Comparison of ENCODE assay signal across 8 cellular contexts in the genomic region with DNA sequence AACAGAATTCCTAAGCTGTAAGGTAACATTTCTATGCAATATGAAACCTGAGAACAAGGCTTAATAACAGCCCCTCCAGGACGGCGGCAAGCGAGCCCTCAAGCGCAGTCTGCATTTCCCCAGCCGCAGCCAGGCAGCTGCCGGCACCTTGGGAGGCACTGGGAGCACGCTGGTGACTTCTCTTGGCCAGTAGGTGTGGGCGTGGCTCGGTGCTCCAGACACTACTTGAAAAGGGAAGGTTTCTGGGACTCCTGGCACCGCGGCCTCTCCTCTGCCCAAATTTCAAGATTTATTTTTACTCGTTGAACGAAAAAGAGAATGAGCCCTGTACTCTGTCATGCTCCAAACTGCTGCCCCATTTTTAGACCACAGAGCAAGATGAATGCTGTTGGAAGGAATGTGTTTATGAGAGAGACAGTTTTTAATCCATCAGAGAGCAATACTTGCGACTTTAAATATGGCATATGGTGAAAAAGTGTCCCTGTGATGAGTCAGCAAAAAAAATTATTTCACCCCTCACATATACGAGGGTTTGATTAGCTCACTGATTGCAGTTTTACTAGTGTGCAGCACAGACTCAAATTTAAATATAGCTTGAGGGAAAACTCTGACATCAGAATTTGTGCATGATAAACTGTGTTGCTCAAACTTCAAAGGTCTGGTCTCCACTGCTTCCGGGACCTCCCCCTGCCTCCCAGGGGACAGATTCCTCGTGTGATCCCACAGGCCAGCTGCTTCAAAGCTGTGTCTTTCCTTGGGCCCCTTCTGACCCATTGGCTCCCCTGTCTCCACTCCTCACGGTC.
DNase-seq lines count a peak whose midpoint lies in the region; ATAC-seq and TF ChIP-seq lines count a peak whose summit lies in the region.

No MANE protein-coding gene starts in this region.

- H3K4me3 ChIP-seq in epithelial cell of esophagus (ENCODE audit: low read length) = peak overlapping the region; percentile 19

- no peaks in the 10 kb centered on the region for H3K27me3 Mint-ChIP-seq in nephron (ENCODE audit: low read depth)
- H3K27me3 Mint-ChIP-seq in activated CD4-positive, alpha-beta memory T cell treated with anti-CD3 and anti-CD28 coated beads for 36 hours = peaks cover 37% of the 10 kb centered on the region

- peaks cover 53% of the 10 kb centered on the region for H3K36me3 Mint-ChIP-seq in nephron (ENCODE audit: low read depth)
- H3K36me3 Mint-ChIP-seq in activated CD4-positive, alpha-beta memory T cell treated with anti-CD3 and anti-CD28 coated beads for 36 hours = peaks cover 2% of the 10 kb centered on the region

- peaks cover 7% of the 10 kb centered on the region for H3K9me3 Mint-ChIP-seq in nephron
- peaks cover 5% of the 10 kb centered on the region for H3K9me3 Mint-ChIP-seq in activated CD4-positive, alpha-beta memory T cell treated with anti-CD3 and anti-CD28 coated beads for 36 hours

- no peak for ATAC-seq in HG03460 (IDR thresholded peaks at IDR 0.05; ENCODE audit: unreplicated experiment)

- H3K4me3 Mint-ChIP-seq in nephron = peak overlapping the region; percentile 48 to 60 (median 49)
- no peak overlapping the region for H3K4me3 Mint-ChIP-seq in activated CD4-positive, alpha-beta memory T cell treated with anti-CD3 and anti-CD28 coated beads for 36 hours

- POLR2A ChIA-PET in activated CD4-positive, alpha-beta memory T cell treated with anti-CD3 and anti-CD28 coated beads for 36 hours (lab: Charles Lee) = no interaction called here

- CTCF ChIA-PET in activated CD4-positive, alpha-beta memory T cell treated with anti-CD3 and anti-CD28 coated beads for 36 hours (lab: Charles Lee) = no interaction called here

- intact Hi-C loops in activated CD4-positive, alpha-beta memory T cell treated with anti-CD3 and anti-CD28 coated beads for 36 hours (cut with micrococcal nuclease) = loop anchor here (5.0 kb wide), 1 partner anchor 46 kb away; no protein-coding TSS in a partner anchor

- TF ChIP-seq CTCF in epithelial cell of esophagus (IDR thresholded peaks at IDR 0.05; ENCODE audit: insufficient read depth, low read depth, low read length, missing control alignments) = no peak
- TF ChIP-seq CTCF in nephron (IDR thresholded peaks at IDR 0.05; ENCODE audit: unreplicated experiment in 3 of 3) = no peak

- peaks cover 44% of the 10 kb centered on the region for H3K4me1 Mint-ChIP-seq in nephron
- H3K4me1 Mint-ChIP-seq in activated CD4-positive, alpha-beta memory T cell treated with anti-CD3 and anti-CD28 coated beads for 36 hours (ENCODE audit: low read depth) = peaks cover 10% of the 10 kb centered on the region

- peak overlapping the region; percentile 82 to 87 (median 83) for H3K27ac Mint-ChIP-seq in nephron
- no peak overlapping the region for H3K27ac Mint-ChIP-seq in activated CD4-positive, alpha-beta memory T cell treated with anti-CD3 and anti-CD28 coated beads for 36 hours

- DNase-seq in AG08396 (ENCODE audit: low spot score) (peak; percentile 45), NCI-H2107 (lab: John Stamatoyannopoulos, UW) (peak; percentile 7), epithelial cell of esophagus (ENCODE audit: low read depth) (peak; percentile 67), NCI-H2196 (lab: John Stamatoyannopoulos, UW; ENCODE audit: unreplicated experiment) (no peak), NAMALWA (ENCODE audit: low spot score) (no peak)
- no peak for DNase-seq in activated CD4-positive, alpha-beta memory T cell treated with anti-CD3 and anti-CD28 coated beads for 36 hours

Comparison
In these comparisons a context has a peak if more than half of its experiments do, and no peak if none do; other contexts are left out.
1. DNase-seq: peak in AG08396 (single experiment), NCI-H2107 (single experiment) and epithelial cell of esophagus (single experiment); none in NCI-H2196 (single experiment), NAMALWA (single experiment) and activated CD4-positive, alpha-beta memory T cell treated with anti-CD3 and anti-CD28 coated beads for 36 hours (single experiment).